ENCODE assay signal across 1 cellular context in the genomic region with DNA sequence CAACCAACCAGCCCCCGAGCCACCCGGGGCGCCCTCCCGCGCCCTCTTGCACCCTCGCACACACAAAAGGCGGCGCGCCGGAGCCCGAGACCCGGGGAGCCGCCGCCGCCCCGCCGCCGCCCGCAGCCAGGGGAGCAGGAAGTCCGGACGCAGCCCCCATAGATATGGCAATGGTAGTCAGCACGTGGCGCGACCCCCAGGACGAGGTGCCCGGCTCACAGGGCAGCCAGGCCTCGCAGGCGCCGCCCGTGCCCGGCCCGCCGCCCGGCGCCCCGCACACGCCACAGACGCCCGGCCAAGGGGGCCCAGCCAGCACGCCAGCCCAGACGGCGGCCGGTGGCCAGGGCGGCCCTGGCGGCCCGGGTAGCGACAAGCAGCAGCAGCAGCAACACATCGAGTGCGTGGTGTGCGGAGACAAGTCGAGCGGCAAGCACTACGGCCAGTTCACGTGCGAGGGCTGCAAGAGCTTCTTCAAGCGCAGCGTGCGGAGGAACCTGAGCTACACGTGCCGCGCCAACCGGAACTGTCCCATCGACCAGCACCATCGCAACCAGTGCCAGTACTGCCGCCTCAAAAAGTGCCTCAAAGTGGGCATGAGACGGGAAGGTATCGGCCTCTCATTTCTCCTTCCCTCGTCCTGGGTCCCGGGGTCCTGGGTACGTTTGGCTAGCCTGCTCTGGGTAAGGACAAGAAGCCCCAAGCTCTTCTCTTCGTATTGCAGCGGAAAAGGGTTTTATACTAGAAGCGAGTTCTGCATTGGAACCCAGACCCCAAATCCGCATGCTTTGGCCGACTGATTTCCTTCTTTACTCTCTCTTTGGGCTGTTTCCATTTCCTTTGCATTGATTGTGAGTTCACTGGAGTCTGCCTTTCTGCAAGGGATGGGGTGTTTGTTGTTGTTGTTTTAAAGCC.
A peak's percentile ranks its signal among the peaks of the same experiment; 100 is the strongest.
TF ChIP-seq lines count a peak whose summit lies in the region.

No MANE protein-coding gene starts in this region.

TF ChIP-seq in K562, 482 proteins besides CTCF, POLR2A, EP300 and RAD21 (continued from another document and continues in another):
- TF ChIP-seq, protein P1, sequence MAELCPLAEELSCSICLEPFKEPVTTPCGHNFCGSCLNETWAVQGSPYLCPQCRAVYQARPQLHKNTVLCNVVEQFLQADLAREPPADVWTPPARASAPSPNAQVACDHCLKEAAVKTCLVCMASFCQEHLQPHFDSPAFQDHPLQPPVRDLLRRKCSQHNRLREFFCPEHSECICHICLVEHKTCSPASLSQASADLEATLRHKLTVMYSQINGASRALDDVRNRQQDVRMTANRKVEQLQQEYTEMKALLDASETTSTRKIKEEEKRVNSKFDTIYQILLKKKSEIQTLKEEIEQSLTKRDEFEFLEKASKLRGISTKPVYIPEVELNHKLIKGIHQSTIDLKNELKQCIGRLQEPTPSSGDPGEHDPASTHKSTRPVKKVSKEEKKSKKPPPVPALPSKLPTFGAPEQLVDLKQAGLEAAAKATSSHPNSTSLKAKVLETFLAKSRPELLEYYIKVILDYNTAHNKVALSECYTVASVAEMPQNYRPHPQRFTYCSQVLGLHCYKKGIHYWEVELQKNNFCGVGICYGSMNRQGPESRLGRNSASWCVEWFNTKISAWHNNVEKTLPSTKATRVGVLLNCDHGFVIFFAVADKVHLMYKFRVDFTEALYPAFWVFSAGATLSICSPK (IDR thresholded peaks at IDR 0.05; ENCODE audit: borderline replicate concordance), result no peak
- TF ChIP-seq YY1 (IDR thresholded peaks at IDR 0.05; ENCODE audit: borderline replicate concordance in 1 of 3, control insufficient read depth in 1 of 3, extremely low read depth in 1 of 3, insufficient read depth in 3 of 3, insufficient read length in 1 of 3, insufficient replicate concordance in 2 of 3, low read depth in 1 of 3, low read length in 2 of 3) (peak in 1 of 3 experiments; percentile 36), MTF1 (CRISPR knock-in tag; IDR thresholded peaks at IDR 0.05; ENCODE audit: borderline replicate concordance) (no peak), FOXJ2 (tag; IDR thresholded peaks at IDR 0.05) (no peak), SIN3B (IDR thresholded peaks at IDR 0.05; ENCODE audit: low read depth) (0 out of 2 replicates have a peak, but pooled peaks have one; percentile 12), NCOA1 (IDR thresholded peaks at IDR 0.05; ENCODE audit: low read depth) (no peak), PTTG1 (tag; IDR thresholded peaks at IDR 0.05; ENCODE audit: low read depth) (no peak), RB1 (IDR thresholded peaks at IDR 0.05; ENCODE audit: low read depth) (peak; percentile 43; the same call in 1 of the 2 replicates), NBN (IDR thresholded peaks at IDR 0.05; ENCODE audit: low read depth) (no peak), ZNF354B (CRISPR knock-in tag; IDR thresholded peaks at IDR 0.05) (no peak), CXXC5 (CRISPR knock-in tag; IDR thresholded peaks at IDR 0.05) (peak; percentile 87), NFIX (CRISPR knock-in tag; IDR thresholded peaks at IDR 0.05; ENCODE audit: low read depth) (no peak), PHF8 (IDR thresholded peaks at IDR 0.05; ENCODE audit: borderline replicate concordance, low read length) (peak; percentile 48; the same call in 1 of the 2 replicates), SMARCC2 (IDR thresholded peaks at IDR 0.05; ENCODE audit: low read depth) (no peak), SMARCA4 (IDR thresholded peaks at IDR 0.05) (no peak), FOSL1 (tag; conservative IDR thresholded peaks at IDR 0.05) (no peak), NR4A1 (CRISPR knock-in tag; IDR thresholded peaks at IDR 0.05) (peak; percentile 39; the same call in 1 of the 2 replicates), NR4A1 (tag; IDR thresholded peaks at IDR 0.05) (0 out of 2 replicates have a peak, but pooled peaks have one; percentile 68), DPF2 (IDR thresholded peaks at IDR 0.05) (no peak), RBBP5 (IDR thresholded peaks at IDR 0.05; ENCODE audit: borderline replicate concordance, insufficient read depth, low read length, poor library complexity, severe bottlenecking) (peak; percentile 89), KHSRP (IDR thresholded peaks at IDR 0.05) (no peak), ZNF12 (CRISPR knock-in tag; IDR thresholded peaks at IDR 0.05) (0 out of 2 replicates have a peak, but pooled peaks have one; percentile 45), ZNF668 (CRISPR knock-in tag; IDR thresholded peaks at IDR 0.05) (0 out of 2 replicates have a peak, but pooled peaks have one; percentile 50), POLR3A (IDR thresholded peaks at IDR 0.05; ENCODE audit: borderline replicate concordance, extremely low read depth, insufficient read depth, insufficient read length) (no peak), ERF (CRISPR knock-in tag; IDR thresholded peaks at IDR 0.05) (no peak), BHLHE40 (IDR thresholded peaks at IDR 0.05; ENCODE audit: low read length) (peak; percentile 98), GTF2A2 (tag; IDR thresholded peaks at IDR 0.05) (no peak), HLTF (IDR thresholded peaks at IDR 0.05) (no peak), FOXP1 (CRISPR knock-in tag; IDR thresholded peaks at IDR 0.05) (peak; percentile 75; the same call in 1 of the 2 replicates), SUPT5H (IDR thresholded peaks at IDR 0.05) (no peak)
- TF ChIP-seq, protein P2, sequence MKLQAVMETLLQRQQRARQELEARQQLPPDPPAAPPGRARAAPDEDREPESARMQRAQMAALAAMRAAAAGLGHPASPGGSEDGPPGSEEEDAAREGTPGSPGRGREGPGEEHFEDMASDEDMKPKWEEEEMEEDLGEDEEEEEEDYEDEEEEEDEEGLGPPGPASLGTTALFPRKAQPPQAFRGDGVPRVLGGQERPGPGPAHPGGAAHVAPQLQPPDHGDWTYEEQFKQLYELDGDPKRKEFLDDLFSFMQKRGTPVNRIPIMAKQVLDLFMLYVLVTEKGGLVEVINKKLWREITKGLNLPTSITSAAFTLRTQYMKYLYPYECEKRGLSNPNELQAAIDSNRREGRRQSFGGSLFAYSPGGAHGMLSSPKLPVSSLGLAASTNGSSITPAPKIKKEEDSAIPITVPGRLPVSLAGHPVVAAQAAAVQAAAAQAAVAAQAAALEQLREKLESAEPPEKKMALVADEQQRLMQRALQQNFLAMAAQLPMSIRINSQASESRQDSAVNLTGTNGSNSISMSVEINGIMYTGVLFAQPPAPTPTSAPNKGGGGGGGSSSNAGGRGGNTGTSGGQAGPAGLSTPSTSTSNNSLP (IDR thresholded peaks at IDR 0.05; ENCODE audit: borderline replicate concordance, low read depth, low read length), result no peak
- TF ChIP-seq, protein P3, sequence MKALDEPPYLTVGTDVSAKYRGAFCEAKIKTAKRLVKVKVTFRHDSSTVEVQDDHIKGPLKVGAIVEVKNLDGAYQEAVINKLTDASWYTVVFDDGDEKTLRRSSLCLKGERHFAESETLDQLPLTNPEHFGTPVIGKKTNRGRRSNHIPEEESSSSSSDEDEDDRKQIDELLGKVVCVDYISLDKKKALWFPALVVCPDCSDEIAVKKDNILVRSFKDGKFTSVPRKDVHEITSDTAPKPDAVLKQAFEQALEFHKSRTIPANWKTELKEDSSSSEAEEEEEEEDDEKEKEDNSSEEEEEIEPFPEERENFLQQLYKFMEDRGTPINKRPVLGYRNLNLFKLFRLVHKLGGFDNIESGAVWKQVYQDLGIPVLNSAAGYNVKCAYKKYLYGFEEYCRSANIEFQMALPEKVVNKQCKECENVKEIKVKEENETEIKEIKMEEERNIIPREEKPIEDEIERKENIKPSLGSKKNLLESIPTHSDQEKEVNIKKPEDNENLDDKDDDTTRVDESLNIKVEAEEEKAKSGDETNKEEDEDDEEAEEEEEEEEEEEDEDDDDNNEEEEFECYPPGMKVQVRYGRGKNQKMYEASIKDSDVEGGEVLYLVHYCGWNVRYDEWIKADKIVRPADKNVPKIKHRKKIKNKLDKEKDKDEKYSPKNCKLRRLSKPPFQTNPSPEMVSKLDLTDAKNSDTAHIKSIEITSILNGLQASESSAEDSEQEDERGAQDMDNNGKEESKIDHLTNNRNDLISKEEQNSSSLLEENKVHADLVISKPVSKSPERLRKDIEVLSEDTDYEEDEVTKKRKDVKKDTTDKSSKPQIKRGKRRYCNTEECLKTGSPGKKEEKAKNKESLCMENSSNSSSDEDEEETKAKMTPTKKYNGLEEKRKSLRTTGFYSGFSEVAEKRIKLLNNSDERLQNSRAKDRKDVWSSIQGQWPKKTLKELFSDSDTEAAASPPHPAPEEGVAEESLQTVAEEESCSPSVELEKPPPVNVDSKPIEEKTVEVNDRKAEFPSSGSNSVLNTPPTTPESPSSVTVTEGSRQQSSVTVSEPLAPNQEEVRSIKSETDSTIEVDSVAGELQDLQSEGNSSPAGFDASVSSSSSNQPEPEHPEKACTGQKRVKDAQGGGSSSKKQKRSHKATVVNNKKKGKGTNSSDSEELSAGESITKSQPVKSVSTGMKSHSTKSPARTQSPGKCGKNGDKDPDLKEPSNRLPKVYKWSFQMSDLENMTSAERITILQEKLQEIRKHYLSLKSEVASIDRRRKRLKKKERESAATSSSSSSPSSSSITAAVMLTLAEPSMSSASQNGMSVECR (CRISPR knock-in tag; IDR thresholded peaks at IDR 0.05), result peak; percentile 38; the same call in 1 of the 2 replicates
- TF ChIP-seq, protein P4, sequence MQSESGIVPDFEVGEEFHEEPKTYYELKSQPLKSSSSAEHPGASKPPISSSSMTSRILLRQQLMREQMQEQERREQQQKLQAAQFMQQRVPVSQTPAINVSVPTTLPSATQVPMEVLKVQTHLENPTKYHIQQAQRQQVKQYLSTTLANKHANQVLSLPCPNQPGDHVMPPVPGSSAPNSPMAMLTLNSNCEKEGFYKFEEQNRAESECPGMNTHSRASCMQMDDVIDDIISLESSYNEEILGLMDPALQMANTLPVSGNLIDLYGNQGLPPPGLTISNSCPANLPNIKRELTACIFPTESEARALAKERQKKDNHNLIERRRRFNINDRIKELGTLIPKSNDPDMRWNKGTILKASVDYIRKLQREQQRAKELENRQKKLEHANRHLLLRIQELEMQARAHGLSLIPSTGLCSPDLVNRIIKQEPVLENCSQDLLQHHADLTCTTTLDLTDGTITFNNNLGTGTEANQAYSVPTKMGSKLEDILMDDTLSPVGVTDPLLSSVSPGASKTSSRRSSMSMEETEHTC (IDR thresholded peaks at IDR 0.05), result no peak
- TF ChIP-seq, protein P5, sequence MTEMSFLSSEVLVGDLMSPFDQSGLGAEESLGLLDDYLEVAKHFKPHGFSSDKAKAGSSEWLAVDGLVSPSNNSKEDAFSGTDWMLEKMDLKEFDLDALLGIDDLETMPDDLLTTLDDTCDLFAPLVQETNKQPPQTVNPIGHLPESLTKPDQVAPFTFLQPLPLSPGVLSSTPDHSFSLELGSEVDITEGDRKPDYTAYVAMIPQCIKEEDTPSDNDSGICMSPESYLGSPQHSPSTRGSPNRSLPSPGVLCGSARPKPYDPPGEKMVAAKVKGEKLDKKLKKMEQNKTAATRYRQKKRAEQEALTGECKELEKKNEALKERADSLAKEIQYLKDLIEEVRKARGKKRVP (CRISPR knock-in tag; IDR thresholded peaks at IDR 0.05), result no peak
- TF ChIP-seq, protein P6, sequence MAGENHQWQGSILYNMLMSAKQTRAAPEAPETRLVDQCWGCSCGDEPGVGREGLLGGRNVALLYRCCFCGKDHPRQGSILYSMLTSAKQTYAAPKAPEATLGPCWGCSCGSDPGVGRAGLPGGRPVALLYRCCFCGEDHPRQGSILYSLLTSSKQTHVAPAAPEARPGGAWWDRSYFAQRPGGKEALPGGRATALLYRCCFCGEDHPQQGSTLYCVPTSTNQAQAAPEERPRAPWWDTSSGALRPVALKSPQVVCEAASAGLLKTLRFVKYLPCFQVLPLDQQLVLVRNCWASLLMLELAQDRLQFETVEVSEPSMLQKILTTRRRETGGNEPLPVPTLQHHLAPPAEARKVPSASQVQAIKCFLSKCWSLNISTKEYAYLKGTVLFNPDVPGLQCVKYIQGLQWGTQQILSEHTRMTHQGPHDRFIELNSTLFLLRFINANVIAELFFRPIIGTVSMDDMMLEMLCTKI (IDR thresholded peaks at IDR 0.05; ENCODE audit: partially characterized antibody), result no peak
- TF ChIP-seq, protein P7, sequence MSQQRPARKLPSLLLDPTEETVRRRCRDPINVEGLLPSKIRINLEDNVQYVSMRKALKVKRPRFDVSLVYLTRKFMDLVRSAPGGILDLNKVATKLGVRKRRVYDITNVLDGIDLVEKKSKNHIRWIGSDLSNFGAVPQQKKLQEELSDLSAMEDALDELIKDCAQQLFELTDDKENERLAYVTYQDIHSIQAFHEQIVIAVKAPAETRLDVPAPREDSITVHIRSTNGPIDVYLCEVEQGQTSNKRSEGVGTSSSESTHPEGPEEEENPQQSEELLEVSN (IDR thresholded peaks at IDR 0.05; ENCODE audit: borderline replicate concordance in 1 of 2, extremely low read depth in 1 of 2, insufficient read depth in 1 of 2, insufficient read length in 1 of 2, low read depth in 1 of 2, low read length in 1 of 2, poor library complexity in 1 of 2, severe bottlenecking in 1 of 2), result peak; percentile 91 to 93
- TF ChIP-seq, protein P8, sequence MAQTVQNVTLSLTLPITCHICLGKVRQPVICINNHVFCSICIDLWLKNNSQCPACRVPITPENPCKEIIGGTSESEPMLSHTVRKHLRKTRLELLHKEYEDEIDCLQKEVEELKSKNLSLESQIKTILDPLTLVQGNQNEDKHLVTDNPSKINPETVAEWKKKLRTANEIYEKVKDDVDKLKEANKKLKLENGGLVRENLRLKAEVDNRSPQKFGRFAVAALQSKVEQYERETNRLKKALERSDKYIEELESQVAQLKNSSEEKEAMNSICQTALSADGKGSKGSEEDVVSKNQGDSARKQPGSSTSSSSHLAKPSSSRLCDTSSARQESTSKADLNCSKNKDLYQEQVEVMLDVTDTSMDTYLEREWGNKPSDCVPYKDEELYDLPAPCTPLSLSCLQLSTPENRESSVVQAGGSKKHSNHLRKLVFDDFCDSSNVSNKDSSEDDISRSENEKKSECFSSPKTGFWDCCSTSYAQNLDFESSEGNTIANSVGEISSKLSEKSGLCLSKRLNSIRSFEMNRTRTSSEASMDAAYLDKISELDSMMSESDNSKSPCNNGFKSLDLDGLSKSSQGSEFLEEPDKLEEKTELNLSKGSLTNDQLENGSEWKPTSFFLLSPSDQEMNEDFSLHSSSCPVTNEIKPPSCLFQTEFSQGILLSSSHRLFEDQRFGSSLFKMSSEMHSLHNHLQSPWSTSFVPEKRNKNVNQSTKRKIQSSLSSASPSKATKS (CRISPR knock-in tag; IDR thresholded peaks at IDR 0.05), result no peak
- TF ChIP-seq, protein P9, sequence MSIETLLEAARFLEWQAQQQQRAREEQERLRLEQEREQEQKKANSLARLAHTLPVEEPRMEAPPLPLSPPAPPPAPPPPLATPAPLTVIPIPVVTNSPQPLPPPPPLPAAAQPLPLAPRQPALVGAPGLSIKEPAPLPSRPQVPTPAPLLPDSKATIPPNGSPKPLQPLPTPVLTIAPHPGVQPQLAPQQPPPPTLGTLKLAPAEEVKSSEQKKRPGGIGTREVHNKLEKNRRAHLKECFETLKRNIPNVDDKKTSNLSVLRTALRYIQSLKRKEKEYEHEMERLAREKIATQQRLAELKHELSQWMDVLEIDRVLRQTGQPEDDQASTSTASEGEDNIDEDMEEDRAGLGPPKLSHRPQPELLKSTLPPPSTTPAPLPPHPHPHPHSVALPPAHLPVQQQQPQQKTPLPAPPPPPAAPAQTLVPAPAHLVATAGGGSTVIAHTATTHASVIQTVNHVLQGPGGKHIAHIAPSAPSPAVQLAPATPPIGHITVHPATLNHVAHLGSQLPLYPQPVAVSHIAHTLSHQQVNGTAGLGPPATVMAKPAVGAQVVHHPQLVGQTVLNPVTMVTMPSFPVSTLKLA (conservative IDR thresholded peaks at IDR 0.05), result peak; percentile 63 to 69
- TF ChIP-seq, protein P10, sequence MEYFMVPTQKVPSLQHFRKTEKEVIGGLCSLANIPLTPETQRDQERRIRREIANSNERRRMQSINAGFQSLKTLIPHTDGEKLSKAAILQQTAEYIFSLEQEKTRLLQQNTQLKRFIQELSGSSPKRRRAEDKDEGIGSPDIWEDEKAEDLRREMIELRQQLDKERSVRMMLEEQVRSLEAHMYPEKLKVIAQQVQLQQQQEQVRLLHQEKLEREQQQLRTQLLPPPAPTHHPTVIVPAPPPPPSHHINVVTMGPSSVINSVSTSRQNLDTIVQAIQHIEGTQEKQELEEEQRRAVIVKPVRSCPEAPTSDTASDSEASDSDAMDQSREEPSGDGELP (CRISPR knock-in tag; IDR thresholded peaks at IDR 0.05; ENCODE audit: borderline replicate concordance), result peak; percentile 21; the same call in 1 of the 2 replicates
